In genomic region chr2:130355181-130355577, GRCh38 we compare ENCODE assay signal across 8 cellular contexts. TPM values are rescaled to one million over a fixed set of nuclear protein-coding genes. Genes with fewer than 3 reads are reported as not detected.
A peak's percentile ranks its signal among the peaks of the same experiment; 100 is the strongest.
DNase-seq lines count a peak whose midpoint lies in the region; ATAC-seq and TF ChIP-seq lines count a peak whose summit lies in the region.

No MANE protein-coding gene starts in this region.

- TF ChIP-seq CTCF in GM23338 (conservative IDR thresholded peaks at IDR 0.05; ENCODE audit: low read depth in 2 of 2) (no peak), fibroblast of mammary gland (conservative IDR thresholded peaks at IDR 0.05; ENCODE audit: control insufficient read depth, insufficient read depth, low read depth, low read length) (no peak), ovary (IDR thresholded peaks at IDR 0.05) (no peak)

- no peaks in the 10 kb centered on the region; the same call in 2 of the 3 replicates for H3K36me3 Mint-ChIP-seq in GM23338 (ENCODE audit: low read depth)

- no peaks in the 10 kb centered on the region for H3K9me3 Mint-ChIP-seq in GM23338

- H2AFZ ChIP-seq in GM23338 = peak overlapping the region; percentile 69

- TF ChIP-seq EP300 in ovary (IDR thresholded peaks at IDR 0.05) = no peak

- H3K27me3 Mint-ChIP-seq in GM23338 (ENCODE audit: insufficient read depth, low read depth, poor library complexity) = peaks cover 30% of the 10 kb centered on the region

- no peaks in the 10 kb centered on the region for H3K9me2 ChIP-seq in GM23338 (ENCODE audit: insufficient read depth)

- no peak for DNase-seq in GM23338 (ENCODE audit: low spot score)
- DNase-seq in SJCRH30 = peak in 1 of 2 experiments; percentile 28
- DNase-seq in fibroblast of mammary gland (ENCODE audit: low read depth) = no peak
- DNase-seq in ovary = no peak
- DNase-seq in NCI-H1930 (lab: John Stamatoyannopoulos, UW) = no peak
- DNase-seq in COLO829 (ENCODE audit: low spot score) = no peak

- no peaks in the 10 kb centered on the region for H3K9me3 ChIP-seq in SJCRH30 (replicated peaks)
- no peaks in the 10 kb centered on the region for H3K9me3 ChIP-seq in ovary

- peaks cover 38% of the 10 kb centered on the region for H3K27me3 ChIP-seq in GM23338 (ENCODE audit: insufficient read depth)
- no peaks in the 10 kb centered on the region for H3K27me3 ChIP-seq in SJCRH30
- no peaks in the 10 kb centered on the region for H3K27me3 ChIP-seq in ovary

- H3K4me1 Mint-ChIP-seq in GM23338 = peaks cover 15% of the 10 kb centered on the region

- peak overlapping the region; percentile 79 for H3K4me3 Mint-ChIP-seq in GM23338

- no peak for TF ChIP-seq POLR2A in ovary (IDR thresholded peaks at IDR 0.05)

- WGBS in ovary, 3 donors = 6 to 10% (median 9%) methylated on average over 16 to 19 of the region's 19 CpGs

- intact Hi-C loops in ovary (cut with DNase I) = no loop called here

- H3K36me3 ChIP-seq in GM23338 (ENCODE audit: insufficient read depth) (no peaks in the 10 kb centered on the region), SJCRH30 (no peaks in the 10 kb centered on the region), ovary (no peaks in the 10 kb centered on the region)

- H4K20me1 ChIP-seq in GM23338 (replicated peaks; ENCODE audit: insufficient read depth) = peaks cover 8% of the 10 kb centered on the region; the same call in 1 of the 2 replicates

- no peak overlapping the region for H3K27ac Mint-ChIP-seq in GM23338

- H3K4me2 ChIP-seq in GM23338 = peak overlapping the region; percentile 88

- no peaks in the 10 kb centered on the region for H3K79me2 ChIP-seq in GM23338 (replicated peaks; ENCODE audit: insufficient read depth)

- peak overlapping the region; percentile 68 for H3K4me3 ChIP-seq in GM23338
- peak overlapping the region; percentile 87 for H3K4me3 ChIP-seq in SJCRH30
- H3K4me3 ChIP-seq in fibroblast of mammary gland (ENCODE audit: control insufficient read depth, low read depth, low read length) = peak overlapping the region; percentile 52
- H3K4me3 ChIP-seq in ovary = peak overlapping the region; percentile 55

- no peaks in the 10 kb centered on the region for H3F3A ChIP-seq in GM23338 (replicated peaks; ENCODE audit: low read depth)

- H3K27ac ChIP-seq in GM23338 (ENCODE audit: low read depth) (no peak overlapping the region), SJCRH30 (peak overlapping the region; percentile 31), ovary (peak overlapping the region in 1 of 2 donors; percentile 42)

- no peaks in the 10 kb centered on the region for H3K4me1 ChIP-seq in GM23338 (ENCODE audit: insufficient read depth)
- peaks cover 6% of the 10 kb centered on the region; the same call in 1 of the 2 replicates for H3K4me1 ChIP-seq in SJCRH30
- H3K4me1 ChIP-seq in ovary (ENCODE audit: insufficient read depth) = peaks cover 5% of the 10 kb centered on the region

- ATAC-seq in GM23338 (no peak), HG03175 (IDR thresholded peaks at IDR 0.05; ENCODE audit: unreplicated experiment) (no peak), HG02763 (IDR thresholded peaks at IDR 0.05; ENCODE audit: unreplicated experiment) (no peak)

TF ChIP-seq in GM23338, 12 proteins besides CTCF, POLR2A, EP300 and RAD21:
- TF ChIP-seq STAT1 (IDR thresholded peaks at IDR 0.05; ENCODE audit: unreplicated experiment) (no peak), ZNF114 (CRISPR knock-in tag; IDR thresholded peaks at IDR 0.05) (no peak), POLR2AphosphoS5 (IDR thresholded peaks at IDR 0.05; ENCODE audit: low read depth) (no peak)
TF ChIP-seq in GM23338: peak in this region for 0.

RNA-seq across cellular contexts. Expression of gene PTPN18, which starts 0.7 kb away (rescaled TPM):
- total RNA-seq in GM23338 (2014; rRNA removed; shearing (Covaris generic)) = 9.8 and 10.9 TPM in 2 replicates
- polyA plus RNA-seq in GM23338 (2016; fragmentation: Nextera tagmentation; extraction: Ambion mirVana) (8.7 and 10.1 TPM in 2 replicates), ovary (10 to 100 TPM; 29.0 to 62.6 TPM)
- total RNA-seq in SJCRH30 (2014; rRNA removed; shearing (Covaris generic)) = 15.4 and 18.6 TPM in 2 replicates
- total RNA-seq in ovary = 10 to 100 TPM; 22.2 to 47.2 (median 30.8) TPM

RNA-seq across cellular contexts. Expression of gene IMP4, which starts 12.5 kb away (rescaled TPM):
- total RNA-seq in GM23338 (2014; rRNA removed; shearing (Covaris generic)) = 113 and 147 TPM in 2 replicates
- polyA plus RNA-seq in GM23338 (2016; fragmentation: Nextera tagmentation; extraction: Ambion mirVana) = 87.8 and 88.6 TPM in 2 replicates
- 74.0 and 77.6 TPM in 2 replicates for total RNA-seq in SJCRH30 (2014; rRNA removed; shearing (Covaris generic))
- 10 to 100 TPM; 40.8 to 74.0 (median 54.4) TPM for total RNA-seq in ovary
- polyA plus RNA-seq in ovary = 10 to 100 TPM; 24.8 to 51.4 TPM
